Comparison of ENCODE assay signal across 9 cellular contexts in genomic region chr5:55160493-55161209, GRCh38. TPM values are rescaled to one million over a fixed set of nuclear protein-coding genes. Genes with fewer than 3 reads are reported as not detected.
A peak's percentile ranks its signal among the peaks of the same experiment; 100 is the strongest.
DNase-seq lines count a peak whose midpoint lies in the region; ATAC-seq and TF ChIP-seq lines count a peak whose summit lies in the region.
"Had no signal": no experiment of that assay in that cellular context is flagged by ENCODE, and none has a peak within 500 bp of the region (broad histone marks: within the 10 kb centered on the region; RNA-seq: fewer than 3 reads in every experiment).

No MANE protein-coding gene starts in this region.

- peaks cover 4% of the 10 kb centered on the region for H3K36me3 Mint-ChIP-seq in neural crest cell (ENCODE audit: low read depth)
- H3K36me3 Mint-ChIP-seq: memory B cell had no signal

- H3K4me1 Mint-ChIP-seq in neural crest cell, result peaks cover 17% of the 10 kb centered on the region
- H3K4me1 Mint-ChIP-seq: memory B cell had no signal

- intact Hi-C loops in Panc1 (cut with micrococcal nuclease; ENCODE audit: unreplicated experiment) (no loop called here), esophagus squamous epithelium (cut with DNase I) (no loop called here)

- H3K9me3 ChIP-seq in Panc1 (ENCODE audit: control insufficient read depth, insufficient read depth, low read depth, low read length), result no peaks in the 10 kb centered on the region
- H3K9me3 ChIP-seq in esophagus squamous epithelium, result no peaks in the 10 kb centered on the region

- peaks cover 7% of the 10 kb centered on the region for H3K27me3 Mint-ChIP-seq in neural crest cell (ENCODE audit: low read depth)

- WGBS in esophagus squamous epithelium, 2 donors, result 6 to 8% methylated on average over 9 of the region's 9 CpGs

- H3K27ac ChIP-seq in Panc1 (ENCODE audit: low read length) (peak overlapping the region; percentile 98), esophagus squamous epithelium (peak overlapping the region in 2 of 4 donors; percentile 68 to 80)

- in situ Hi-C loops in Panc1 (cut with HindIII; ENCODE audit: low pct_unique_long_range_greater_than_20kb, low sequenced_read_pairs), result no loop called here

- H3K4me1 ChIP-seq in Panc1 (ENCODE audit: control insufficient read depth, insufficient read depth, low read length) (peaks cover 5% of the 10 kb centered on the region; the same call in 1 of the 2 replicates), esophagus squamous epithelium (peaks cover 0 to 24% (median 0%) of the 10 kb centered on the region in 3 donors)

- peak; percentile 82 for ATAC-seq in Panc1

- peak overlapping the region; percentile 51 for H3K4me3 ChIP-seq in AG09309 (ENCODE audit: control insufficient read depth, low read depth, low read length)
- H3K4me3 ChIP-seq in Panc1 (ENCODE audit: low read depth in 2 of 2, low read length in 2 of 2), result peak overlapping the region; percentile 70 to 82
- H3K4me3 ChIP-seq in esophagus squamous epithelium, result peak overlapping the region; percentile 3 to 63 (median 42)

- TF ChIP-seq CTCF in AG09309 (IDR thresholded peaks at IDR 0.05; ENCODE audit: control insufficient read depth, insufficient read depth, low read depth, low read length, missing control alignments) (no peak), Panc1 (IDR thresholded peaks at IDR 0.05) (no peak), esophagus squamous epithelium (IDR thresholded peaks at IDR 0.05) (no peak), neural crest cell (conservative IDR thresholded peaks at IDR 0.05) (no peak)

- peak overlapping the region; percentile 81 for H3K27ac Mint-ChIP-seq in neural crest cell (ENCODE audit: unreplicated experiment)
- H3K27ac Mint-ChIP-seq: memory B cell had no signal

- POLR2A ChIA-PET in Panc1 (lab: Charles Lee), result no interaction called here

- no peaks in the 10 kb centered on the region for H3K9me3 Mint-ChIP-seq in neural crest cell

- DNase-seq in AG09309 (ENCODE audit: low read depth), result peak; percentile 90
- no peak for DNase-seq in Panc1 (ENCODE audit: low read depth, low spot score)
- DNase-seq in esophagus squamous epithelium (lab: John Stamatoyannopoulos, UW), result no peak
- DNase-seq in neural crest cell (ENCODE audit: low read depth, low spot score), result peak; percentile 38
- no peak for DNase-seq in NCI-H82 (lab: John Stamatoyannopoulos, UW)
- DNase-seq in activated CD8-positive, alpha-beta memory T cell treated with anti-CD3 and anti-CD28 coated beads for 24 hours, result no peak
- DNase-seq in NK-92 treated with Interleukin-12 subunit alpha and Interleukin-12 subunit beta, amount 100 ng/mL, for 24 hours (lab: John Stamatoyannopoulos, UW), result no peak
- no peak for DNase-seq in NCI-H748 (lab: John Stamatoyannopoulos, UW; ENCODE audit: unreplicated experiment)

- H3K4me3 Mint-ChIP-seq in neural crest cell, result peak overlapping the region; percentile 91
- H3K4me3 Mint-ChIP-seq: memory B cell had no signal

- H3K27me3 ChIP-seq in Panc1 (ENCODE audit: control insufficient read depth, insufficient read depth, low read length) (no peaks in the 10 kb centered on the region), esophagus squamous epithelium (peaks cover 0 to 27% (median 0%) of the 10 kb centered on the region in 4 donors)

- H3K36me3 ChIP-seq in Panc1 (ENCODE audit: control insufficient read depth, insufficient read depth, low read length), result peaks cover 10% of the 10 kb centered on the region; the same call in 1 of the 2 replicates
- H3K36me3 ChIP-seq in esophagus squamous epithelium, result no peaks in the 10 kb centered on the region

- CTCF ChIA-PET in Panc1 (lab: Charles Lee), result interaction anchor here (1.0 to 1.7 kb wide), 6 partner anchors 14 to 644 kb away, joined by 3 to 19 read pairs (median 6); partner anchors contain the start of gene SNX18

- no TSS peak for BruUV-seq in Panc1 (replicated peaks; lab: Mats Ljungman, UMichigan)

- peak in 1 of 4 donors; percentile 39 for TF ChIP-seq POLR2A in esophagus squamous epithelium (IDR thresholded peaks at IDR 0.05)

RNA-seq across cellular contexts. Expression of gene GPX8, which starts 0.7 kb away (rescaled TPM):
- total RNA-seq in Panc1 (2021; ENCODE audit: unreplicated experiment), result 24.8 TPM
- 18.8 TPM for polyA plus RNA-seq in Panc1 (2012; ENCODE audit: insufficient read length)
- total RNA-seq in esophagus squamous epithelium, result 1 to 10 TPM in 3 of 4 donors, under 1 TPM in 1; 0.45 to 8.7 (median 7.3) TPM
- 49.0 TPM in 2 replicates for total RNA-seq in neural crest cell

RNA-seq across cellular contexts. Expression of gene CDC20B, which starts 12.3 kb away (rescaled TPM):
- total RNA-seq in Panc1 (2021; ENCODE audit: unreplicated experiment) (0.08 TPM), esophagus squamous epithelium (not detected), neural crest cell (not detected in 2 replicates)
- polyA plus RNA-seq in Panc1 (2012; ENCODE audit: insufficient read length), result 0.28 TPM

RNA-seq across cellular contexts. Expression of gene GZMA, which starts 58.2 kb away (rescaled TPM):
- total RNA-seq in Panc1 (2021; ENCODE audit: unreplicated experiment) (not detected), esophagus squamous epithelium (1 to 10 TPM; 2.0 to 6.7 (median 3.0) TPM), neural crest cell (not detected in 2 replicates)
- not detected for polyA plus RNA-seq in Panc1 (2012; ENCODE audit: insufficient read length)

Comparison
In these comparisons a context has a peak if more than half of its experiments do, and no peak if none do; other contexts are left out.
1. DNase-seq: peak in AG09309 (single experiment) and neural crest cell (single experiment); none in Panc1 (single experiment), esophagus squamous epithelium (single experiment), NCI-H82 (single experiment), activated CD8-positive, alpha-beta memory T cell treated with anti-CD3 and anti-CD28 coated beads for 24 hours (single experiment), NK-92 treated with Interleukin-12 subunit alpha and Interleukin-12 subunit beta, amount 100 ng/mL, for 24 hours (single experiment) and NCI-H748 (single experiment).
2. Peak in every context shown above with its lines, with median percentiles within 50 percentile points of each other: H3K4me3 ChIP-seq.